10 cellular contexts compared by ENCODE assay signal in genomic region chr12:127485528-127485927, GRCh38.
DNase-seq lines count a peak whose midpoint lies in the region; ATAC-seq, FAIRE-seq and TF ChIP-seq lines count a peak whose summit lies in the region.
"Had no signal": no experiment of that assay in that cellular context is flagged by ENCODE, and none has a peak within 500 bp of the region (broad histone marks: within the 10 kb centered on the region; RNA-seq: fewer than 3 reads in every experiment).

No MANE protein-coding gene starts in this region.

- H3K4me3 Mint-ChIP-seq in mesothelial cell of epicardium = no peak overlapping the region
- H3K4me3 Mint-ChIP-seq: activated naive CD8-positive, alpha-beta T cell had no signal

- no peak for FAIRE-seq in kidney (lab: Jason Lieb, UNC)

- H3K36me3 ChIP-seq in SJCRH30 = no peaks in the 10 kb centered on the region
- no peaks in the 10 kb centered on the region for H3K36me3 ChIP-seq in kidney (ENCODE audit: control insufficient read depth in 1 of 2, insufficient read depth in 2 of 2, low read length in 2 of 2)

- CTCF ChIA-PET in AG04449 (lab: Yijun Ruan, JAX) = interaction anchor here (0.6 to 7.9 kb wide), 12 partner anchors 20 to 584 kb away, joined by 3 to 123 read pairs (median 5); no protein-coding TSS in a partner anchor
- CTCF ChIA-PET in GM10248 (lab: Yijun Ruan, JAX) = no interaction called here

- POLR2A ChIA-PET in AG04449 (lab: Yijun Ruan, JAX) = no interaction called here
- POLR2A ChIA-PET in GM10248 (lab: Yijun Ruan, JAX) = no interaction called here

- TF ChIP-seq CTCF in AG04449 (IDR thresholded peaks at IDR 0.05; ENCODE audit: insufficient read depth, low read length, missing control alignments) (peak; percentile 60), fibroblast of villous mesenchyme (IDR thresholded peaks at IDR 0.05; ENCODE audit: insufficient read depth, low read depth, low read length) (no peak), kidney (IDR thresholded peaks at IDR 0.05; ENCODE audit: borderline replicate concordance, extremely low read depth, insufficient read depth) (no peak), GM10248 (IDR thresholded peaks at IDR 0.05; ENCODE audit: control extremely low read depth, extremely low read depth, low read depth, missing control alignments) (no peak), mesothelial cell of epicardium (IDR thresholded peaks at IDR 0.05; ENCODE audit: unreplicated experiment) (no peak)

- no peak overlapping the region for H3K9ac ChIP-seq in kidney (ENCODE audit: low read length in 2 of 2)

- H3K4me1 ChIP-seq in SJCRH30 (no peaks in the 10 kb centered on the region), kidney (ENCODE audit: control insufficient read depth in 1 of 2, insufficient read depth in 1 of 2, low read depth in 1 of 2, low read length in 2 of 2) (peaks cover 0 to 4% of the 10 kb centered on the region in 2 donors)

- intact Hi-C loops in kidney (cut with DNase I) = no loop called here

- H3K27ac ChIP-seq in SJCRH30 (no peak overlapping the region), kidney (ENCODE audit: low read depth in 2 of 2, low read length in 2 of 2) (no peak overlapping the region)
- H3K27ac ChIP-seq: PC-9 had no signal

- no peaks in the 10 kb centered on the region for H3K27me3 ChIP-seq in SJCRH30

- DNase-seq in AG04449 (ENCODE audit: low read depth, low spot score) (peak; percentile 77), SJCRH30 (peak; percentile 17 to 25), fibroblast of villous mesenchyme (ENCODE audit: low read depth) (peak; percentile 48), kidney (no peak), GM10248 (ENCODE audit: extremely low spot score) (no peak), mesothelial cell of epicardium (ENCODE audit: low spot score in 2 of 2, unreplicated experiment in 2 of 2) (no peak)

- no peak overlapping the region for H3K4me3 ChIP-seq in AG04449 (ENCODE audit: low read depth, low read length)
- H3K4me3 ChIP-seq in SJCRH30 = no peak overlapping the region
- H3K4me3 ChIP-seq in fibroblast of villous mesenchyme (ENCODE audit: low read depth, low read length) = no peak overlapping the region
- H3K4me3 ChIP-seq in kidney (ENCODE audit: low read length in 2 of 2) = no peak overlapping the region
- H3K4me3 ChIP-seq: PC-9 had no signal

- H3K9me3 ChIP-seq in SJCRH30 (replicated peaks) = no peaks in the 10 kb centered on the region
- no peaks in the 10 kb centered on the region for H3K9me3 ChIP-seq in kidney (ENCODE audit: control insufficient read depth in 1 of 2, low read length in 2 of 2)

- peaks cover 15% of the 10 kb centered on the region for H3K9me3 Mint-ChIP-seq in mesothelial cell of epicardium

- ATAC-seq in GM19023 (IDR thresholded peaks at IDR 0.05; ENCODE audit: unreplicated experiment) (peak; percentile 62), GM18858 (IDR thresholded peaks at IDR 0.05; ENCODE audit: unreplicated experiment) (no peak)

- no peak overlapping the region for H3K27ac Mint-ChIP-seq in mesothelial cell of epicardium
- H3K27ac Mint-ChIP-seq: activated naive CD8-positive, alpha-beta T cell had no signal

- no peaks in the 10 kb centered on the region for H3K4me1 Mint-ChIP-seq in mesothelial cell of epicardium

- H3K36me3 Mint-ChIP-seq in mesothelial cell of epicardium = no peaks in the 10 kb centered on the region
- H3K36me3 Mint-ChIP-seq: activated naive CD8-positive, alpha-beta T cell had no signal

- H3K27me3 Mint-ChIP-seq in mesothelial cell of epicardium (ENCODE audit: low read depth) = peaks cover 2% of the 10 kb centered on the region
- H3K27me3 Mint-ChIP-seq: activated naive CD8-positive, alpha-beta T cell had no signal

Comparison
In these comparisons a context has a peak if more than half of its experiments do, and no peak if none do; other contexts are left out.
1. DNase-seq: peak in AG04449 (single experiment), SJCRH30 (2 of 2) and fibroblast of villous mesenchyme (single experiment); none in kidney (single experiment), GM10248 (single experiment) and mesothelial cell of epicardium (0 of 2).